ENCODE assay signal across 9 cellular contexts in genomic region chr18:7789853-7790552, GRCh38.
DNase-seq lines count a peak whose midpoint lies in the region; ATAC-seq, FAIRE-seq and TF ChIP-seq lines count a peak whose summit lies in the region.
"Had no signal": no experiment of that assay in that cellular context is flagged by ENCODE, and none has a peak within 500 bp of the region (broad histone marks: within the 10 kb centered on the region; RNA-seq: fewer than 3 reads in every experiment).

No MANE protein-coding gene starts in this region.

- RAD21 ChIA-PET in GM12878 (lab: Charles Lee; ENCODE audit: unreplicated experiment): interaction anchor here (0.8 to 1.7 kb wide), 5 partner anchors 88 to 601 kb away, joined by 3 to 6 read pairs (median 3); no protein-coding TSS in a partner anchor

- H3K27ac ChIP-seq in GM12878 (ENCODE audit: control insufficient read depth, insufficient read depth): no peak overlapping the region
- H3K27ac ChIP-seq in naive thymus-derived CD4-positive, alpha-beta T cell (ENCODE audit: low read depth, low read length): no peak overlapping the region

- no peaks in the 10 kb centered on the region for H3K36me3 Mint-ChIP-seq in Calu3 (ENCODE audit: insufficient read depth, unreplicated experiment)
- no peaks in the 10 kb centered on the region for H3K36me3 Mint-ChIP-seq in naive thymus-derived CD4-positive, alpha-beta T cell
- H3K36me3 Mint-ChIP-seq: memory B cell had no signal

- in situ Hi-C loops in GM12878 (cut with MboI): no loop called here

- H3K79me2 ChIP-seq in GM12878 (ENCODE audit: control insufficient read depth, insufficient read depth, low read length): no peaks in the 10 kb centered on the region

- no peaks in the 10 kb centered on the region for H3K27me3 ChIP-seq in GM12878 (replicated peaks in 1 of 2; ENCODE audit: control insufficient read depth in 2 of 2, insufficient read depth in 2 of 2, low read length in 1 of 2)
- H3K27me3 ChIP-seq in naive thymus-derived CD4-positive, alpha-beta T cell (ENCODE audit: control insufficient read depth in 2 of 2, insufficient read depth in 2 of 2, low read length in 2 of 2): no peaks in the 10 kb centered on the region

- no peaks in the 10 kb centered on the region for H3K9me3 ChIP-seq in GM12878 (replicated peaks; ENCODE audit: control insufficient read depth, insufficient read depth, low read length)
- H3K9me3 ChIP-seq in naive thymus-derived CD4-positive, alpha-beta T cell (ENCODE audit: control insufficient read depth in 2 of 3, low read length in 3 of 3): no peaks in the 10 kb centered on the region

- DNase-seq in Calu3 (peak; percentile 49), LoVo (ENCODE audit: low spot score) (peak; percentile 2), GM12878 (ENCODE audit: low read depth, low spot score) (no peak), kidney glomerular epithelial cell (lab: John Stamatoyannopoulos, UW) (peak; percentile 43), HUDEP-2 (lab: John Stamatoyannopoulos, UW; ENCODE audit: unreplicated experiment in 76 of 76) (no peak)
- DNase-seq in naive thymus-derived CD4-positive, alpha-beta T cell: no peak

- no peak for TF ChIP-seq EP300 in GM12878 (IDR thresholded peaks at IDR 0.05; ENCODE audit: borderline replicate concordance in 1 of 2, control insufficient read depth in 1 of 2, low read depth in 2 of 2, low read length in 2 of 2)

- ATAC-seq in GM12878: no peak
- no peak for ATAC-seq in GM21576 (IDR thresholded peaks at IDR 0.05; ENCODE audit: unreplicated experiment)
- no peak for ATAC-seq in naive thymus-derived CD4-positive, alpha-beta T cell
- ATAC-seq in HG03520 (IDR thresholded peaks at IDR 0.05; ENCODE audit: unreplicated experiment): no peak

- no peaks in the 10 kb centered on the region for H3K4me1 ChIP-seq in GM12878 (ENCODE audit: control insufficient read depth, insufficient read depth, low read length)
- H3K4me1 ChIP-seq in naive thymus-derived CD4-positive, alpha-beta T cell (ENCODE audit: control insufficient read depth in 2 of 2, insufficient read depth in 2 of 2, low read length in 2 of 2): no peaks in the 10 kb centered on the region

- H3K4me2 ChIP-seq in GM12878 (ENCODE audit: control insufficient read depth, insufficient read depth): no peak overlapping the region

- no peak for TF ChIP-seq RAD21 in GM12878 (IDR thresholded peaks at IDR 0.05; ENCODE audit: insufficient read depth, low read depth, low read length)

- CTCF ChIA-PET in Calu3 (lab: Charles Lee) (interaction anchor here (0.6 to 1.8 kb wide), 21 partner anchors 29 to 1250 kb away, joined by 3 to 15 read pairs (median 3); no protein-coding TSS in a partner anchor), GM12878 (lab: Yijun Ruan, JAX) (interaction anchor here (0.6 to 1.8 kb wide), 7 partner anchors 36 to 606 kb away, joined by 3 to 5 read pairs (median 4); no protein-coding TSS in a partner anchor)
- CTCF ChIA-PET in naive thymus-derived CD4-positive, alpha-beta T cell (lab: Charles Lee): no interaction called here

- no TSS peak for BruUV-seq in Calu3 (replicated peaks; lab: Mats Ljungman, UMichigan)
- BruUV-seq in GM12878 (replicated peaks; lab: Mats Ljungman, UMichigan): no TSS peak

- TF ChIP-seq POLR2A in GM12878 (IDR thresholded peaks at IDR 0.05; ENCODE audit: low read depth, low read length): no peak

- no peak overlapping the region for H3K27ac Mint-ChIP-seq in Calu3 (ENCODE audit: unreplicated experiment)
- no peak overlapping the region for H3K27ac Mint-ChIP-seq in naive thymus-derived CD4-positive, alpha-beta T cell
- H3K27ac Mint-ChIP-seq: memory B cell had no signal

- SMC1A ChIA-PET in GM12878 (lab: Charles Lee; ENCODE audit: uncharacterized antibody, unreplicated experiment): interaction anchor here (0.8 to 2.0 kb wide), 15 partner anchors 9 to 601 kb away, joined by 3 to 10 read pairs (median 3); no protein-coding TSS in a partner anchor

- no peaks in the 10 kb centered on the region for H3K36me3 ChIP-seq in GM12878 (ENCODE audit: control insufficient read depth in 2 of 2, insufficient read depth in 2 of 2, low read length in 1 of 2)
- H3K36me3 ChIP-seq in naive thymus-derived CD4-positive, alpha-beta T cell (ENCODE audit: control insufficient read depth in 2 of 3, insufficient read depth in 3 of 3, low read length in 3 of 3): no peaks in the 10 kb centered on the region

- no peaks in the 10 kb centered on the region for H3K4me1 Mint-ChIP-seq in Calu3 (ENCODE audit: low read depth, unreplicated experiment)
- H3K4me1 Mint-ChIP-seq in naive thymus-derived CD4-positive, alpha-beta T cell: no peaks in the 10 kb centered on the region
- H3K4me1 Mint-ChIP-seq: memory B cell had no signal

- no peaks in the 10 kb centered on the region for H3K9me3 Mint-ChIP-seq in Calu3 (ENCODE audit: low read depth, unreplicated experiment)
- H3K9me3 Mint-ChIP-seq in naive thymus-derived CD4-positive, alpha-beta T cell: peaks cover 0 to 4% (median 0%) of the 10 kb centered on the region in 11 donors

- H2AFZ ChIP-seq in GM12878 (ENCODE audit: control insufficient read depth, low read depth, low read length): no peak overlapping the region

- intact Hi-C loops in Calu3 (cut with micrococcal nuclease; ENCODE audit: unreplicated experiment): loop anchor here (1.0 to 2.0 kb wide), 3 partner anchors 81 to 136 kb away; no protein-coding TSS in a partner anchor
- intact Hi-C loops in GM12878 (cut with micrococcal nuclease; ENCODE audit: unreplicated experiment): no loop called here
- intact Hi-C loops in naive thymus-derived CD4-positive, alpha-beta T cell (cut with micrococcal nuclease): no loop called here

- H3K4me3 Mint-ChIP-seq in Calu3 (ENCODE audit: low read depth, unreplicated experiment): no peak overlapping the region
- H3K4me3 Mint-ChIP-seq in naive thymus-derived CD4-positive, alpha-beta T cell: no peak overlapping the region
- H3K4me3 Mint-ChIP-seq: memory B cell had no signal

- no peaks in the 10 kb centered on the region for H4K20me1 ChIP-seq in GM12878 (ENCODE audit: control insufficient read depth, insufficient read depth)

- POLR2A ChIA-PET in GM12878 (lab: Charles Lee): no interaction called here
- POLR2A ChIA-PET in naive thymus-derived CD4-positive, alpha-beta T cell (lab: Charles Lee): no interaction called here

- no peaks in the 10 kb centered on the region for H3K27me3 Mint-ChIP-seq in Calu3 (ENCODE audit: unreplicated experiment)
- no peaks in the 10 kb centered on the region for H3K27me3 Mint-ChIP-seq in naive thymus-derived CD4-positive, alpha-beta T cell
- H3K27me3 Mint-ChIP-seq: memory B cell had no signal

- FAIRE-seq in GM12878 (lab: Jason Lieb, UNC): no peak

- no peak overlapping the region for H3K4me3 ChIP-seq in GM12878
- no peak overlapping the region for H3K4me3 ChIP-seq in naive thymus-derived CD4-positive, alpha-beta T cell (ENCODE audit: low read length)

- TF ChIP-seq CTCF in Calu3 (IDR thresholded peaks at IDR 0.05; ENCODE audit: unreplicated experiment) (peak; percentile 63), GM12878 (IDR thresholded peaks at IDR 0.05 in 2 of 3, conservative IDR thresholded peaks at IDR 0.05 in 1 of 3; ENCODE audit: control insufficient read depth in 2 of 3, extremely low read depth in 1 of 3, insufficient read depth in 1 of 3, low read depth in 3 of 3, low read length in 3 of 3) (peak in 2 of 3 experiments; percentile 3 to 32; a peak in 1 of 6 replicates)

- H3K9ac ChIP-seq in GM12878 (ENCODE audit: control insufficient read depth, insufficient read depth, low read length): no peak overlapping the region

- WGBS in GM12878 (ENCODE audit: insufficient coverage, insufficient replicate concordance, low lambda C conversion rate, missing lambda C conversion rate): 5% methylated on average over 5 of the region's 5 CpGs

TF ChIP-seq in GM12878, 131 proteins besides CTCF, POLR2A, EP300 and RAD21:
- TF ChIP-seq SMC3 (IDR thresholded peaks at IDR 0.05; ENCODE audit: borderline replicate concordance, low read length) (peak; percentile 33; the same call in 1 of the 2 replicates), BCL11A (IDR thresholded peaks at IDR 0.05; ENCODE audit: low read depth, low read length) (no peak)

Comparison
In these comparisons a context has a peak if more than half of its experiments do, and no peak if none do; other contexts are left out.
1. DNase-seq: peak in Calu3 (single experiment), LoVo (single experiment) and kidney glomerular epithelial cell (single experiment); none in GM12878 (single experiment), naive thymus-derived CD4-positive, alpha-beta T cell (0 of 9) and HUDEP-2 (0 of 76).